Comparison of ENCODE assay signal across 16 cellular contexts in the genomic region with DNA sequence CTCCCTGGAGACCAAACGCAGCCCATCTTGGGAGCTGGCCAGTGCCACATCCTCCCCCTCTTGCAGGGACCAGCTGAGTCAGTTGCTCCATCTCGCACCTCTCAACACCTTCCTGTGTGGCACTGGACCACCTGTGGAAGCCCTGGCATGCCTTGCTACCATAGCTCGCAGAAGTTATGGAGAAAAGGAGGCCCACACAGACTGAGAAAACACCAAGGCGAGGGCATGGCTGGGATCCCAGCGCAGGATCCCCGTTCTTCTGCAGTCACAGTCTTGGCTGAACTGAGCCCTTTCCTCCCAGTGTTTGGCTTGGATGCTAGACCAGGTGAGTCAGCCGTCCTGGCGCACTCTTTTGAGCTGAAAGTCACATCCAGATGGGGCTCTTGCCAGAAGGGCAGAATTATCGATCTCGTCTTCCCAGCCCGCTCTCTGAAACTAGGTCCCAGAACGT. TPM values are rescaled to one million over a fixed set of nuclear protein-coding genes. Genes with fewer than 3 reads are reported as not detected.
DNase-seq lines count a peak whose midpoint lies in the region; ATAC-seq and TF ChIP-seq lines count a peak whose summit lies in the region.
"Had no signal": no experiment of that assay in that cellular context is flagged by ENCODE, and none has a peak within 500 bp of the region (broad histone marks: within the 10 kb centered on the region; RNA-seq: fewer than 3 reads in every experiment).

No MANE protein-coding gene starts in this region.

- TF ChIP-seq CTCF in astrocyte of the spinal cord (IDR thresholded peaks at IDR 0.05; ENCODE audit: low read depth, low read length) (no peak), foreskin keratinocyte (conservative IDR thresholded peaks at IDR 0.05) (no peak), thoracic aorta (IDR thresholded peaks at IDR 0.05) (no peak), foreskin fibroblast (IDR thresholded peaks at IDR 0.05; ENCODE audit: low read depth, low read length) (no peak), esophagus muscularis mucosa (IDR thresholded peaks at IDR 0.05) (no peak)

- H3K4me3 ChIP-seq in MG63 (no peak overlapping the region), astrocyte of the spinal cord (ENCODE audit: low read depth, low read length) (no peak overlapping the region), thoracic aorta (peak overlapping the region; percentile 9), foreskin fibroblast (ENCODE audit: low read depth in 1 of 2, low read length in 2 of 2) (no peak overlapping the region), esophagus muscularis mucosa (no peak overlapping the region)
- H3K4me3 ChIP-seq: Peyer's patch had no signal

- H3K36me3 ChIP-seq in MG63 (no peaks in the 10 kb centered on the region), thoracic aorta (no peaks in the 10 kb centered on the region), esophagus muscularis mucosa (no peaks in the 10 kb centered on the region)
- H3K36me3 ChIP-seq: Peyer's patch had no signal

- in situ Hi-C loops in astrocyte of the spinal cord (cut with HindIII; ENCODE audit: low sequenced_read_pairs): no loop called here

- H3K4me1 ChIP-seq in foreskin keratinocyte (no peaks in the 10 kb centered on the region), thoracic aorta (ENCODE audit: control insufficient read depth in 1 of 2, low read depth in 2 of 2) (peaks cover 11 to 35% of the 10 kb centered on the region in 2 donors), esophagus muscularis mucosa (peaks cover 0 to 3% (median 0%) of the 10 kb centered on the region in 4 donors)
- H3K4me1 ChIP-seq: Peyer's patch had no signal

- H3K27ac ChIP-seq in foreskin keratinocyte (no peak overlapping the region), thoracic aorta (no peak overlapping the region), esophagus muscularis mucosa (replicated peaks in 1 of 4) (no peak overlapping the region)
- H3K27ac ChIP-seq: KMS-11, Peyer's patch had no signal

- H3K9me3 ChIP-seq in MG63 (no peaks in the 10 kb centered on the region; the same call in 1 of the 2 replicates), thoracic aorta (no peaks in the 10 kb centered on the region), esophagus muscularis mucosa (no peaks in the 10 kb centered on the region)
- H3K9me3 ChIP-seq: Peyer's patch had no signal

- DNase-seq in MG63 (peak; percentile 82), astrocyte of the spinal cord (ENCODE audit: low read depth, low spot score) (peak; percentile 15), foreskin keratinocyte (no peak), thoracic aorta (ENCODE audit: low spot score) (peak; percentile 19), foreskin fibroblast (no peak), esophagus muscularis mucosa (ENCODE audit: extremely low spot score) (no peak)
- DNase-seq: C1 segment of cervical spinal cord, HFFc6, NCI-H1105, NCI-H1694, NCI-H524 treated with DMSO at 0.1 percent for 48 hours, Peyer's patch, SHP77 had no signal

- 68% methylated on average over 10 of the region's 12 CpGs for WGBS in esophagus muscularis mucosa

- TF ChIP-seq POLR2A in esophagus muscularis mucosa (IDR thresholded peaks at IDR 0.05; ENCODE audit: low read depth): no peak

- intact Hi-C loops in esophagus muscularis mucosa (cut with DNase I): no loop called here

- H3K27me3 ChIP-seq in MG63 (no peaks in the 10 kb centered on the region), foreskin keratinocyte (peaks cover 12% of the 10 kb centered on the region), thoracic aorta (replicated peaks; ENCODE audit: insufficient read depth) (no peaks in the 10 kb centered on the region), esophagus muscularis mucosa (peaks cover 0 to 5% (median 0%) of the 10 kb centered on the region in 4 donors)
- H3K27me3 ChIP-seq: Peyer's patch had no signal

- TF ChIP-seq EP300 in esophagus muscularis mucosa (IDR thresholded peaks at IDR 0.05): no peak

- ATAC-seq in foreskin keratinocyte: peak; percentile 35
- ATAC-seq in thoracic aorta (ENCODE audit: insufficient number of reproducible peaks, low FRiP score, low read depth): peak; percentile 23
- no peak for ATAC-seq in GM19397 (IDR thresholded peaks at IDR 0.05; ENCODE audit: unreplicated experiment)

RNA-seq across cellular contexts. Expression of gene CHRD, which starts 46.9 kb away (rescaled TPM):
- 0.03 TPM in 1 of 2 replicates, not detected in the other for total RNA-seq in MG63 (2014; rRNA removed; shearing (Covaris generic); ENCODE audit: low replicate concordance)
- not detected in 2 replicates for total RNA-seq in foreskin keratinocyte
- not detected in 2 replicates for polyA plus RNA-seq in foreskin keratinocyte
- total RNA-seq in thoracic aorta: 10 to 100 TPM; 19.5 to 21.7 TPM
- 10 to 100 TPM; 12.3 to 17.6 (median 16.8) TPM for total RNA-seq in esophagus muscularis mucosa

RNA-seq across cellular contexts. Expression of gene THPO, which starts 48.7 kb away (rescaled TPM):
- total RNA-seq in MG63 (2014; rRNA removed; shearing (Covaris generic); ENCODE audit: low replicate concordance): not detected in 2 replicates
- total RNA-seq in foreskin keratinocyte (not detected in 2 replicates), thoracic aorta (1 to 10 TPM in 1 of 2 donors, not detected in 1; 1.1 TPM), esophagus muscularis mucosa (1 to 10 TPM in 1 of 4 donors, under 1 TPM in 3; 0.40 to 1.3 (median 0.64) TPM)
- not detected in 2 replicates for polyA plus RNA-seq in foreskin keratinocyte
- total RNA-seq: A673, HFFc6 had no signal

Comparison
In these comparisons a context has a peak if more than half of its experiments do, and no peak if none do; other contexts are left out.
1. DNase-seq: peak in MG63 (single experiment), astrocyte of the spinal cord (single experiment) and thoracic aorta (single experiment); none in foreskin keratinocyte (0 of 2), foreskin fibroblast (0 of 2) and esophagus muscularis mucosa (single experiment).
2. RNA of gene CHRD, which starts 46.9 kb away (total RNA-seq): 19.5 to 21.7 TPM in thoracic aorta and 12.3 to 17.6 TPM in esophagus muscularis mucosa; not detected in foreskin keratinocyte and 0.03 TPM in MG63; every median in the first group is over 10 times any median in the second.